In genomic region chr15:95558131-95558530, GRCh38 we compare ENCODE assay signal across 15 cellular contexts.
DNase-seq lines count a peak whose midpoint lies in the region; FAIRE-seq and TF ChIP-seq lines count a peak whose summit lies in the region.
"Had no signal": no experiment of that assay in that cellular context is flagged by ENCODE, and none has a peak within 500 bp of the region (broad histone marks: within the 10 kb centered on the region; RNA-seq: fewer than 3 reads in every experiment).

No MANE protein-coding gene starts in this region.

- H3K9me3 ChIP-seq in endothelial cell of umbilical vein (replicated peaks; ENCODE audit: control insufficient read depth, insufficient read depth, low read length) = no peaks in the 10 kb centered on the region
- no peaks in the 10 kb centered on the region for H3K9me3 ChIP-seq in neuron (ENCODE audit: low read length)

- POLR2A ChIA-PET in RWPE1 (lab: Yijun Ruan, JAX; ENCODE audit: low non-redundant PET) (no interaction called here), endothelial cell of umbilical vein (lab: Charles Lee) (interaction anchor here (1.0 kb wide), 1 partner anchor 715 kb away, joined by 3 read pairs; no protein-coding TSS in a partner anchor)

- peak overlapping the region; percentile 87 for H3K9ac ChIP-seq in endothelial cell of umbilical vein (replicated peaks; ENCODE audit: extremely low read depth, insufficient read depth, low read length)

- intact Hi-C loops in endothelial cell of umbilical vein (cut with micrococcal nuclease) = loop anchor here (2.0 to 5.0 kb wide), 6 partner anchors 45 to 976 kb away; no protein-coding TSS in a partner anchor
- intact Hi-C loops in activated CD4-positive, alpha-beta T cell treated with anti-CD3 and anti-CD28 coated beads, Interleukin-2, amount 10 ng/mL, durations not matched to agents 24 days and 14 days (cut with micrococcal nuclease) = no loop called here

- no peak for TF ChIP-seq POLR2A in endothelial cell of umbilical vein (IDR thresholded peaks at IDR 0.05; ENCODE audit: low read depth, low read length)

- no peak for TF ChIP-seq CTCF in RWPE1 (conservative IDR thresholded peaks at IDR 0.05; ENCODE audit: low read depth)
- no peak for TF ChIP-seq CTCF in endothelial cell of umbilical vein (IDR thresholded peaks at IDR 0.05; ENCODE audit: extremely low read depth in 1 of 2, insufficient read depth in 1 of 2, low read depth in 1 of 2, low read length in 2 of 2)

- no peak overlapping the region for H3K4me3 Mint-ChIP-seq in activated CD4-positive, alpha-beta T cell treated with anti-CD3 and anti-CD28 coated beads, Interleukin-2, amount 10 ng/mL, durations not matched to agents 24 days and 14 days
- H3K4me3 Mint-ChIP-seq: activated naive CD4-positive, alpha-beta T cell treated with anti-CD3 and anti-CD28 coated beads, Interleukin-2, amount 10 ng/mL, durations not matched to agents 7 days and 5 days; GM23338 had no signal

- H4K20me1 ChIP-seq in endothelial cell of umbilical vein (replicated peaks; ENCODE audit: control insufficient read depth, extremely low read depth, insufficient read depth, low read length) = no peaks in the 10 kb centered on the region

- H3K36me3 Mint-ChIP-seq in activated CD4-positive, alpha-beta T cell treated with anti-CD3 and anti-CD28 coated beads, Interleukin-2, amount 10 ng/mL, durations not matched to agents 24 days and 14 days (ENCODE audit: low read depth) = no peaks in the 10 kb centered on the region
- H3K36me3 Mint-ChIP-seq: activated naive CD4-positive, alpha-beta T cell treated with anti-CD3 and anti-CD28 coated beads, Interleukin-2, amount 10 ng/mL, durations not matched to agents 7 days and 5 days had no signal

- H3K9me1 ChIP-seq in endothelial cell of umbilical vein (replicated peaks; ENCODE audit: control insufficient read depth, extremely low read depth, insufficient read depth, low read length) = no peaks in the 10 kb centered on the region

- no peaks in the 10 kb centered on the region for H3K36me3 ChIP-seq in endothelial cell of umbilical vein (ENCODE audit: control insufficient read depth in 2 of 2, extremely low read depth in 1 of 2, insufficient read depth in 2 of 2, low read length in 2 of 2)
- no peaks in the 10 kb centered on the region for H3K36me3 ChIP-seq in neuron (ENCODE audit: insufficient read depth, low read length)

- DNase-seq in ELR (ENCODE audit: low read depth) = peak; percentile 69
- DNase-seq in RWPE1 (ENCODE audit: low spot score) = peak; percentile 18
- DNase-seq in endothelial cell of umbilical vein (ENCODE audit: low read depth, low spot score) = peak; percentile 70
- DNase-seq in iPS-NIHi7 (ENCODE audit: extremely low spot score) = no peak
- no peak for DNase-seq in pons (ENCODE audit: low spot score)
- DNase-seq in SK-N-DZ (ENCODE audit: low spot score) = no peak
- DNase-seq in activated CD4-positive, alpha-beta T cell treated with anti-CD3 and anti-CD28 coated beads, Interleukin-2, amount 10 ng/mL, durations not matched to agents 24 days and 14 days = no peak
- DNase-seq: activated naive CD4-positive, alpha-beta T cell treated with anti-CD3 and anti-CD28 coated beads, Interleukin-2, amount 10 ng/mL, durations not matched to agents 7 days and 5 days; C1 segment of cervical spinal cord; NCI-H2029 treated with DMSO at 0.1 percent for 48 hours; NCI-H748 treated with DMSO at 0.1 percent for 48 hours; SIG-M5; stimulated activated CD4-positive, alpha-beta T cell treated with anti-CD3 and anti-CD28 coated beads, Interleukin-2, amount 100 ng/mL, for 48 hours had no signal

- no peak overlapping the region for H3K27ac ChIP-seq in RWPE1
- H3K27ac ChIP-seq in endothelial cell of umbilical vein (ENCODE audit: insufficient read depth, low read depth, low read length) = peak overlapping the region; percentile 100

- no peak overlapping the region for H3K27ac Mint-ChIP-seq in activated CD4-positive, alpha-beta T cell treated with anti-CD3 and anti-CD28 coated beads, Interleukin-2, amount 10 ng/mL, durations not matched to agents 24 days and 14 days
- H3K27ac Mint-ChIP-seq: activated naive CD4-positive, alpha-beta T cell treated with anti-CD3 and anti-CD28 coated beads, Interleukin-2, amount 10 ng/mL, durations not matched to agents 7 days and 5 days; GM23338 had no signal

- no peak for FAIRE-seq in endothelial cell of umbilical vein (lab: Jason Lieb, UNC)

- dilution Hi-C loops in endothelial cell of umbilical vein (cut with MboI; ENCODE audit: extremely low pct_ligation_motif_present, low sequenced_read_pairs) = no loop called here

- peaks cover 2% of the 10 kb centered on the region for H3K27me3 Mint-ChIP-seq in activated CD4-positive, alpha-beta T cell treated with anti-CD3 and anti-CD28 coated beads, Interleukin-2, amount 10 ng/mL, durations not matched to agents 24 days and 14 days

- H2AFZ ChIP-seq in endothelial cell of umbilical vein (ENCODE audit: low read depth, low read length) (no peak overlapping the region), neuron (ENCODE audit: low read depth, low read length) (peak overlapping the region; percentile 10)

- BruUV-seq in endothelial cell of umbilical vein (replicated peaks; lab: Mats Ljungman, UMichigan) = no TSS peak

- H3K79me2 ChIP-seq in endothelial cell of umbilical vein (ENCODE audit: control insufficient read depth, insufficient read depth, low read length) = no peaks in the 10 kb centered on the region

- CTCF ChIA-PET in RWPE1 (lab: Yijun Ruan, JAX) = interaction anchor here (0.6 kb wide), 1 partner anchor 129 kb away, joined by 6 read pairs; no protein-coding TSS in a partner anchor
- CTCF ChIA-PET in endothelial cell of umbilical vein (lab: Charles Lee) = interaction anchor here (1.4 to 1.5 kb wide), 2 partner anchors 254 to 298 kb away, joined by 3 to 5 read pairs; no protein-coding TSS in a partner anchor

- H3K4me3 ChIP-seq in endothelial cell of umbilical vein (replicated peaks in 1 of 3; ENCODE audit: insufficient read depth in 1 of 3, low read depth in 1 of 3, low read length in 3 of 3) = no peak overlapping the region
- no peak overlapping the region for H3K4me3 ChIP-seq in neuron (ENCODE audit: low read length)
- H3K4me3 ChIP-seq: GM23338 had no signal

- H3K4me1 ChIP-seq in endothelial cell of umbilical vein (ENCODE audit: control insufficient read depth, extremely low read depth, insufficient read depth, low read length) = peaks cover 39% of the 10 kb centered on the region
- peaks cover 12% of the 10 kb centered on the region for H3K4me1 ChIP-seq in neuron (ENCODE audit: insufficient read depth, low read length)

- peaks cover 8% of the 10 kb centered on the region for H3K4me1 Mint-ChIP-seq in activated CD4-positive, alpha-beta T cell treated with anti-CD3 and anti-CD28 coated beads, Interleukin-2, amount 10 ng/mL, durations not matched to agents 24 days and 14 days
- H3K4me1 Mint-ChIP-seq: activated naive CD4-positive, alpha-beta T cell treated with anti-CD3 and anti-CD28 coated beads, Interleukin-2, amount 10 ng/mL, durations not matched to agents 7 days and 5 days had no signal

- peaks cover 4% of the 10 kb centered on the region for H3K9me3 Mint-ChIP-seq in activated CD4-positive, alpha-beta T cell treated with anti-CD3 and anti-CD28 coated beads, Interleukin-2, amount 10 ng/mL, durations not matched to agents 24 days and 14 days
- H3K9me3 Mint-ChIP-seq: activated naive CD4-positive, alpha-beta T cell treated with anti-CD3 and anti-CD28 coated beads, Interleukin-2, amount 10 ng/mL, durations not matched to agents 7 days and 5 days; GM23338 had no signal

- peak overlapping the region; percentile 63 for H3K4me2 ChIP-seq in endothelial cell of umbilical vein (ENCODE audit: insufficient read depth, low read length)
- H3K4me2 ChIP-seq: GM23338 had no signal

- H3K27me3 ChIP-seq in endothelial cell of umbilical vein (ENCODE audit: control insufficient read depth in 2 of 2, insufficient read depth in 2 of 2, low read length in 2 of 2) (no peaks in the 10 kb centered on the region), neuron (ENCODE audit: insufficient read depth, low read length) (no peaks in the 10 kb centered on the region)

TF ChIP-seq in endothelial cell of umbilical vein, 7 proteins besides CTCF, POLR2A, EP300 and RAD21:
- no peak for TF ChIP-seq MAX (IDR thresholded peaks at IDR 0.05; ENCODE audit: insufficient read depth, insufficient read length)
- no peak for TF ChIP-seq MYC (IDR thresholded peaks at IDR 0.05; ENCODE audit: low read depth, low read length)
- TF ChIP-seq JUN (IDR thresholded peaks at IDR 0.05; ENCODE audit: borderline replicate concordance, insufficient read depth, insufficient read length, low read depth) = no peak
TF ChIP-seq in endothelial cell of umbilical vein: peak in this region for 0.

Comparison
In these comparisons a context has a peak if more than half of its experiments do, and no peak if none do; other contexts are left out.
1. DNase-seq: peak in ELR (single experiment), RWPE1 (single experiment) and endothelial cell of umbilical vein (single experiment); none in iPS-NIHi7 (single experiment), pons (single experiment), SK-N-DZ (single experiment) and activated CD4-positive, alpha-beta T cell treated with anti-CD3 and anti-CD28 coated beads, Interleukin-2, amount 10 ng/mL, durations not matched to agents 24 days and 14 days (single experiment).